1 cellular context compared by ENCODE assay signal in the genomic region with DNA sequence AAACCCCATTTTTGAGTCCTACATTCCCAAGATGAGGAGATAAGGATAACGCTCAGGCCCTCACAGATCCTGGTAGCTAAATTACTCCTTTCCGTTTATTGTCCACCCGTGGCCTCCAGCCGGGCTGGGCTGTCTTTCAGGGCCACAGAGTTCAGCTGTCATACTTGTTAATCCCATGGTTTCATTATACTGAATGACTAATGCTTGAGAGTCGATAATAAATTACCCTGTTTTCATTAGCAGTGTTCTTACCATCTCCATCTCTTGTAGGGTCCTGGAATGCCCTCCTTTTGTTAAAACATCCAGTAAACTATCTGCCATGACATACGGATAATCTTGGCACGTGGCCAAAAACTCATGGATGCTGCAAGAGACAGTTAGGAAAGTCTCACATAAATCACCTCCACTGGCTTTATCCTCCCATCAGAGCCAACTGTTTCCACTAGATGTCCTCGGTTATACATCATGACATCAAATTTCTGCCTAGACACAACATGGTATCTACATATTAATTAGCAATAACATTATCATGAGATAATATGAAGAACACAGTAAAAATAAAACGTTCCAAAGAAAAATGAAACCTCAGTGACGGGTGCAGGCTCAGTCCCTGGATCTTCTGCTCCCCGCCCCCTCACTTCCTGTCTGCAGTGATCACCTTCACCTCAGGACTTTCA.
TF ChIP-seq lines count a peak whose summit lies in the region.

No MANE protein-coding gene starts in this region.

TF ChIP-seq in HepG2, 621 proteins besides CTCF, POLR2A, EP300 and RAD21 (continued from another document):
- TF ChIP-seq MAF1 (CRISPR knock-in tag; IDR thresholded peaks at IDR 0.05; ENCODE audit: borderline replicate concordance) (no peak), LCORL (IDR thresholded peaks at IDR 0.05) (peak; percentile 98), LCORL (CRISPR knock-in tag; IDR thresholded peaks at IDR 0.05) (no peak), CENPX (CRISPR knock-in tag; IDR thresholded peaks at IDR 0.05) (no peak), ZNF124 (CRISPR knock-in tag; IDR thresholded peaks at IDR 0.05) (no peak), ZNF652 (CRISPR knock-in tag; IDR thresholded peaks at IDR 0.05; ENCODE audit: borderline replicate concordance, low read depth) (no peak), ZNF556 (CRISPR knock-in tag; IDR thresholded peaks at IDR 0.05; ENCODE audit: borderline replicate concordance) (no peak), ZNF138 (CRISPR knock-in tag; IDR thresholded peaks at IDR 0.05; ENCODE audit: low read depth) (no peak), ZKSCAN8 (CRISPR knock-in tag; IDR thresholded peaks at IDR 0.05; ENCODE audit: borderline replicate concordance) (no peak), MBD4 (IDR thresholded peaks at IDR 0.05; ENCODE audit: borderline replicate concordance, low read length) (no peak), STAG1 (CRISPR knock-in tag; IDR thresholded peaks at IDR 0.05) (peak; percentile 69), GTF2F1 (IDR thresholded peaks at IDR 0.05; ENCODE audit: low read length) (peak; percentile 61; the same call in 1 of the 2 replicates), HCFC1 (IDR thresholded peaks at IDR 0.05; ENCODE audit: low read depth, low read length) (no peak)
- TF ChIP-seq, protein P1, sequence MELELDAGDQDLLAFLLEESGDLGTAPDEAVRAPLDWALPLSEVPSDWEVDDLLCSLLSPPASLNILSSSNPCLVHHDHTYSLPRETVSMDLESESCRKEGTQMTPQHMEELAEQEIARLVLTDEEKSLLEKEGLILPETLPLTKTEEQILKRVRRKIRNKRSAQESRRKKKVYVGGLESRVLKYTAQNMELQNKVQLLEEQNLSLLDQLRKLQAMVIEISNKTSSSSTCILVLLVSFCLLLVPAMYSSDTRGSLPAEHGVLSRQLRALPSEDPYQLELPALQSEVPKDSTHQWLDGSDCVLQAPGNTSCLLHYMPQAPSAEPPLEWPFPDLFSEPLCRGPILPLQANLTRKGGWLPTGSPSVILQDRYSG (CRISPR knock-in tag; IDR thresholded peaks at IDR 0.05) = no peak
- TF ChIP-seq, protein P2, sequence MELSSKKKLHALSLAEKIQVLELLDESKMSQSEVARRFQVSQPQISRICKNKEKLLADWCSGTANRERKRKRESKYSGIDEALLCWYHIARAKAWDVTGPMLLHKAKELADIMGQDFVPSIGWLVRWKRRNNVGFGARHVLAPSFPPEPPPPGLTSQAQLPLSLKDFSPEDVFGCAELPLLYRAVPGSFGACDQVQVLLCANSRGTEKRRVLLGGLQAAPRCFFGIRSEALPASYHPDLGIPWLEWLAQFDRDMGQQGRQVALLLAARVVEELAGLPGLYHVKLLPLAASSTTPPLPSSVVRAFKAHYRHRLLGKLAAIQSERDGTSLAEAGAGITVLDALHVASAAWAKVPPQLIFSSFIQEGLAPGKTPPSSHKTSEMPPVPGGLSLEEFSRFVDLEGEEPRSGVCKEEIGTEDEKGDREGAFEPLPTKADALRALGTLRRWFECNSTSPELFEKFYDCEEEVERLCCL (CRISPR knock-in tag; IDR thresholded peaks at IDR 0.05; ENCODE audit: borderline replicate concordance) = no peak
- TF ChIP-seq, protein P3, sequence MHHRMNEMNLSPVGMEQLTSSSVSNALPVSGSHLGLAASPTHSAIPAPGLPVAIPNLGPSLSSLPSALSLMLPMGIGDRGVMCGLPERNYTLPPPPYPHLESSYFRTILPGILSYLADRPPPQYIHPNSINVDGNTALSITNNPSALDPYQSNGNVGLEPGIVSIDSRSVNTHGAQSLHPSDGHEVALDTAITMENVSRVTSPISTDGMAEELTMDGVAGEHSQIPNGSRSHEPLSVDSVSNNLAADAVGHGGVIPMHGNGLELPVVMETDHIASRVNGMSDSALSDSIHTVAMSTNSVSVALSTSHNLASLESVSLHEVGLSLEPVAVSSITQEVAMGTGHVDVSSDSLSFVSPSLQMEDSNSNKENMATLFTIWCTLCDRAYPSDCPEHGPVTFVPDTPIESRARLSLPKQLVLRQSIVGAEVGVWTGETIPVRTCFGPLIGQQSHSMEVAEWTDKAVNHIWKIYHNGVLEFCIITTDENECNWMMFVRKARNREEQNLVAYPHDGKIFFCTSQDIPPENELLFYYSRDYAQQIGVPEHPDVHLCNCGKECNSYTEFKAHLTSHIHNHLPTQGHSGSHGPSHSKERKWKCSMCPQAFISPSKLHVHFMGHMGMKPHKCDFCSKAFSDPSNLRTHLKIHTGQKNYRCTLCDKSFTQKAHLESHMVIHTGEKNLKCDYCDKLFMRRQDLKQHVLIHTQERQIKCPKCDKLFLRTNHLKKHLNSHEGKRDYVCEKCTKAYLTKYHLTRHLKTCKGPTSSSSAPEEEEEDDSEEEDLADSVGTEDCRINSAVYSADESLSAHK (CRISPR knock-in tag; IDR thresholded peaks at IDR 0.05; ENCODE audit: borderline replicate concordance) = no peak
- TF ChIP-seq, protein P4, sequence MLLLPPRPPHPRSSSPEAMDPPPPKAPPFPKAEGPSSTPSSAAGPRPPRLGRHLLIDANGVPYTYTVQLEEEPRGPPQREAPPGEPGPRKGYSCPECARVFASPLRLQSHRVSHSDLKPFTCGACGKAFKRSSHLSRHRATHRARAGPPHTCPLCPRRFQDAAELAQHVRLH (CRISPR knock-in tag; IDR thresholded peaks at IDR 0.05; ENCODE audit: borderline replicate concordance, low read depth) = no peak
TF ChIP-seq in HepG2: peak in this region for 4.
